13 cellular contexts compared by ENCODE assay signal in genomic region chr20:38833857-38834164, GRCh38. TPM values are rescaled to one million over a fixed set of nuclear protein-coding genes. Genes with fewer than 3 reads are reported as not detected.
DNase-seq lines count a peak whose midpoint lies in the region; ATAC-seq and TF ChIP-seq lines count a peak whose summit lies in the region.
"Had no signal": no experiment of that assay in that cellular context is flagged by ENCODE, and none has a peak within 500 bp of the region (broad histone marks: within the 10 kb centered on the region; RNA-seq: fewer than 3 reads in every experiment).

No MANE protein-coding gene starts in this region.

- peaks cover 51% of the 10 kb centered on the region for H3K4me1 Mint-ChIP-seq in activated naive CD4-positive, alpha-beta T cell treated with anti-CD3 and anti-CD28 coated beads, Interleukin-2, amount 50 U/mL, for 24 hours
- peaks cover 76% of the 10 kb centered on the region for H3K4me1 Mint-ChIP-seq in activated naive CD8-positive, alpha-beta T cell treated with anti-CD3 and anti-CD28 coated beads, Interleukin-2, amount 50 U/mL, for 24 hours
- H3K4me1 Mint-ChIP-seq in stimulated activated naive CD8-positive, alpha-beta T cell treated with anti-CD3 and anti-CD28 coated beads, Interleukin-15, amount 100 ng/mL, for 72 hours = peaks cover 69% of the 10 kb centered on the region

- no peaks in the 10 kb centered on the region for H3K9me3 Mint-ChIP-seq in activated naive CD4-positive, alpha-beta T cell treated with anti-CD3 and anti-CD28 coated beads, Interleukin-2, amount 50 U/mL, for 24 hours
- peaks cover 5% of the 10 kb centered on the region for H3K9me3 Mint-ChIP-seq in activated naive CD8-positive, alpha-beta T cell treated with anti-CD3 and anti-CD28 coated beads, Interleukin-2, amount 50 U/mL, for 24 hours
- H3K9me3 Mint-ChIP-seq in stimulated activated naive CD8-positive, alpha-beta T cell treated with anti-CD3 and anti-CD28 coated beads, Interleukin-15, amount 100 ng/mL, for 72 hours = no peaks in the 10 kb centered on the region

- H3K9me3 ChIP-seq in stomach = no peaks in the 10 kb centered on the region
- H3K9me3 ChIP-seq: gastroesophageal sphincter had no signal

- DNase-seq in activated naive CD4-positive, alpha-beta T cell treated with anti-CD3 and anti-CD28 coated beads, Interleukin-2, amount 50 U/mL, for 16 hours = no peak
- DNase-seq in T follicular helper cell (ENCODE audit: low read depth) (peak; percentile 46), ecto neural progenitor cell (ENCODE audit: low spot score) (no peak), stomach (no peak), SKM-1 treated with dmso at 0.1 percent for 144 hours (lab: John Stamatoyannopoulos, UW; ENCODE audit: unreplicated experiment) (no peak)
- peak; percentile 48 for DNase-seq in activated naive CD8-positive, alpha-beta T cell treated with anti-CD3 and anti-CD28 coated beads, Interleukin-2, amount 50 U/mL, for 24 hours
- DNase-seq in stimulated activated naive CD8-positive, alpha-beta T cell treated with anti-CD3 and anti-CD28 coated beads, Interleukin-15, amount 100 ng/mL, for 72 hours = peak in 1 of 2 donors; percentile 49
- DNase-seq: NCI-H1048; NCI-H345; stimulated activated CD4-positive, alpha-beta T cell treated with anti-CD3 and anti-CD28 coated beads, Interleukin-12 subunit alpha, Interleukin-12 subunit beta, amount 100 ng/mL, for 4 hours had no signal

- TF ChIP-seq CTCF in stomach (IDR thresholded peaks at IDR 0.05) = no peak

- 68 to 80% (median 71%) methylated on average over 4 of the region's 4 CpGs for WGBS in stomach, 5 donors

- no peak for TF ChIP-seq POLR2A in stomach (IDR thresholded peaks at IDR 0.05)

- H3K27ac Mint-ChIP-seq in activated naive CD4-positive, alpha-beta T cell treated with anti-CD3 and anti-CD28 coated beads, Interleukin-2, amount 50 U/mL, for 24 hours = peak overlapping the region; percentile 52
- H3K27ac Mint-ChIP-seq in activated naive CD8-positive, alpha-beta T cell treated with anti-CD3 and anti-CD28 coated beads, Interleukin-2, amount 50 U/mL, for 24 hours = peak overlapping the region; percentile 88
- no peak overlapping the region for H3K27ac Mint-ChIP-seq in stimulated activated naive CD8-positive, alpha-beta T cell treated with anti-CD3 and anti-CD28 coated beads, Interleukin-15, amount 100 ng/mL, for 72 hours

- H3K36me3 ChIP-seq in stomach = no peaks in the 10 kb centered on the region
- H3K36me3 ChIP-seq: gastroesophageal sphincter had no signal

- H3K4me1 ChIP-seq in stomach = peaks cover 0 to 4% (median 1%) of the 10 kb centered on the region in 4 donors
- H3K4me1 ChIP-seq: parathyroid adenoma had no signal

- peak; percentile 77 for ATAC-seq in activated naive CD8-positive, alpha-beta T cell treated with anti-CD3 and anti-CD28 coated beads, Interleukin-2, amount 50 U/mL, for 24 hours
- ATAC-seq in stimulated activated naive CD8-positive, alpha-beta T cell treated with anti-CD3 and anti-CD28 coated beads, Interleukin-15, amount 100 ng/mL, for 72 hours = peak; percentile 88
- ATAC-seq: gastroesophageal sphincter had no signal

- no peak for TF ChIP-seq EP300 in stomach (IDR thresholded peaks at IDR 0.05)

- H3K4me3 Mint-ChIP-seq in activated naive CD4-positive, alpha-beta T cell treated with anti-CD3 and anti-CD28 coated beads, Interleukin-2, amount 50 U/mL, for 24 hours = peak overlapping the region; percentile 17
- peak overlapping the region; percentile 30 for H3K4me3 Mint-ChIP-seq in activated naive CD8-positive, alpha-beta T cell treated with anti-CD3 and anti-CD28 coated beads, Interleukin-2, amount 50 U/mL, for 24 hours
- H3K4me3 Mint-ChIP-seq in stimulated activated naive CD8-positive, alpha-beta T cell treated with anti-CD3 and anti-CD28 coated beads, Interleukin-15, amount 100 ng/mL, for 72 hours = peak overlapping the region; percentile 13 to 59

- H3K4me3 ChIP-seq in stomach = no peak overlapping the region
- H3K4me3 ChIP-seq: gastroesophageal sphincter had no signal

- peaks cover 10% of the 10 kb centered on the region for H3K36me3 Mint-ChIP-seq in activated naive CD4-positive, alpha-beta T cell treated with anti-CD3 and anti-CD28 coated beads, Interleukin-2, amount 50 U/mL, for 24 hours
- peaks cover 64% of the 10 kb centered on the region for H3K36me3 Mint-ChIP-seq in activated naive CD8-positive, alpha-beta T cell treated with anti-CD3 and anti-CD28 coated beads, Interleukin-2, amount 50 U/mL, for 24 hours (ENCODE audit: low read depth)

- intact Hi-C loops in stomach (cut with DNase I; ENCODE audit: low total_unique reads) = no loop called here

- no peak overlapping the region for H3K27ac ChIP-seq in stomach
- H3K27ac ChIP-seq: gastroesophageal sphincter, parathyroid adenoma had no signal

- peaks cover 0 to 3% (median 0%) of the 10 kb centered on the region in 3 donors for H3K27me3 ChIP-seq in stomach

- no peaks in the 10 kb centered on the region for H3K27me3 Mint-ChIP-seq in activated naive CD4-positive, alpha-beta T cell treated with anti-CD3 and anti-CD28 coated beads, Interleukin-2, amount 50 U/mL, for 24 hours
- no peaks in the 10 kb centered on the region for H3K27me3 Mint-ChIP-seq in activated naive CD8-positive, alpha-beta T cell treated with anti-CD3 and anti-CD28 coated beads, Interleukin-2, amount 50 U/mL, for 24 hours
- H3K27me3 Mint-ChIP-seq in stimulated activated naive CD8-positive, alpha-beta T cell treated with anti-CD3 and anti-CD28 coated beads, Interleukin-15, amount 100 ng/mL, for 72 hours = no peaks in the 10 kb centered on the region

RNA-seq across cellular contexts. Expression of gene PPP1R16B, which starts 28.3 kb away (rescaled TPM):
- total RNA-seq in stomach = 10 to 100 TPM in 3 of 5 donors, 1 to 10 TPM in 2; 5.2 to 18.7 (median 11.0) TPM
- 1 to 10 TPM; 1.2 to 1.5 (median 1.5) TPM for polyA plus RNA-seq in stomach

Comparison
In these comparisons a context has a peak if more than half of its experiments do, and no peak if none do; other contexts are left out.
1. H3K27ac Mint-ChIP-seq: peak in activated naive CD4-positive, alpha-beta T cell treated with anti-CD3 and anti-CD28 coated beads, Interleukin-2, amount 50 U/mL, for 24 hours (single experiment) and activated naive CD8-positive, alpha-beta T cell treated with anti-CD3 and anti-CD28 coated beads, Interleukin-2, amount 50 U/mL, for 24 hours (single experiment); none in stimulated activated naive CD8-positive, alpha-beta T cell treated with anti-CD3 and anti-CD28 coated beads, Interleukin-15, amount 100 ng/mL, for 72 hours (0 of 2).
2. DNase-seq: peak in T follicular helper cell (single experiment) and activated naive CD8-positive, alpha-beta T cell treated with anti-CD3 and anti-CD28 coated beads, Interleukin-2, amount 50 U/mL, for 24 hours (single experiment); none in activated naive CD4-positive, alpha-beta T cell treated with anti-CD3 and anti-CD28 coated beads, Interleukin-2, amount 50 U/mL, for 16 hours (single experiment), ecto neural progenitor cell (single experiment), stomach (single experiment) and SKM-1 treated with dmso at 0.1 percent for 144 hours (single experiment).
3. Peak in every context shown above with its lines, with median percentiles within 50 percentile points of each other: H3K4me3 Mint-ChIP-seq.